28 cellular contexts compared by ENCODE assay signal in genomic region chr1:1338278-1338677, GRCh38. TPM values are rescaled to one million over a fixed set of nuclear protein-coding genes. Genes with fewer than 3 reads are reported as not detected.
"Had no signal": no experiment of that assay in that cellular context is flagged by ENCODE, and none has a peak within 500 bp of the region (broad histone marks: within the 10 kb centered on the region; RNA-seq: fewer than 3 reads in every experiment).

No MANE protein-coding gene starts in this region.

- DNase-seq: activated CD4-positive, CD25-positive, alpha-beta regulatory T cell; activated CD8-positive, alpha-beta memory T cell treated with anti-CD3 and anti-CD28 coated beads, Interleukin-2, amount 10 ng/mL, durations not matched to agents 7 days and 5 days; activated CD8-positive, alpha-beta T cell treated with anti-CD3 and anti-CD28 coated beads, Interleukin-2, amount 10 ng/mL, durations not matched to agents 7 days and 5 days; adrenal gland; aorta; dermis blood vessel endothelial cell; effector CD4-positive, alpha-beta T cell; foreskin keratinocyte; heart left ventricle; hypothalamus; immature natural killer cell; kidney; mammary epithelial cell; naive B cell; pancreas; retina; sigmoid colon had no signal

- H3K36me3 Mint-ChIP-seq: naive B cell; stimulated activated effector memory CD8-positive, alpha-beta T cell treated with anti-CD3 and anti-CD28 coated beads, Interleukin-12 subunit alpha, Interleukin-12 subunit beta, amount 100 ng/mL, for 72 hours had no signal

- H3K27me3 ChIP-seq: adrenal gland, body of pancreas, esophagus muscularis mucosa, foreskin keratinocyte, heart left ventricle, pancreas, sigmoid colon had no signal

- H3K9me3 Mint-ChIP-seq: immature natural killer cell; mesothelial cell of epicardium; naive B cell; nephron progenitor cell; stimulated activated effector memory CD8-positive, alpha-beta T cell treated with anti-CD3 and anti-CD28 coated beads, Interleukin-12 subunit alpha, Interleukin-12 subunit beta, amount 100 ng/mL, for 72 hours; stimulated activated naive CD8-positive, alpha-beta T cell treated with anti-CD3 and anti-CD28 coated beads, Interleukin-15, Interleukin-2, amounts not matched to agents 100 ng/mL and 50 ng/mL, for 24 hours; T-helper 2 cell treated with Interferon-gamma antibody and Interleukin-4, amounts not matched to agents 5 μg/mL and 100 μg/mL, for 36 hours had no signal

- H3K4me3 Mint-ChIP-seq: activated CD4-positive, alpha-beta T cell treated with anti-CD3 and anti-CD28 coated beads for 36 hours; activated CD8-positive, alpha-beta memory T cell treated with anti-CD3 and anti-CD28 coated beads, Interleukin-2, amount 10 ng/mL, durations not matched to agents 7 days and 5 days; activated CD8-positive, alpha-beta T cell treated with anti-CD3 and anti-CD28 coated beads, Interleukin-2, amount 10 ng/mL, durations not matched to agents 7 days and 5 days; activated naive CD8-positive, alpha-beta T cell treated with anti-CD3 and anti-CD28 coated beads for 36 hours; immature natural killer cell; mesothelial cell of epicardium; naive B cell; nephron progenitor cell; stimulated activated effector memory CD8-positive, alpha-beta T cell treated with anti-CD3 and anti-CD28 coated beads, Interleukin-12 subunit alpha, Interleukin-12 subunit beta, amount 100 ng/mL, for 72 hours; stimulated activated naive CD8-positive, alpha-beta T cell treated with anti-CD3 and anti-CD28 coated beads, Interleukin-15, Interleukin-2, amounts not matched to agents 100 ng/mL and 50 ng/mL, for 24 hours; T-helper 2 cell treated with Interferon-gamma antibody and Interleukin-4, amounts not matched to agents 5 μg/mL and 100 μg/mL, for 36 hours had no signal

- H3K27me3 Mint-ChIP-seq: activated CD4-positive, alpha-beta T cell treated with anti-CD3 and anti-CD28 coated beads for 36 hours; activated CD8-positive, alpha-beta memory T cell treated with anti-CD3 and anti-CD28 coated beads, Interleukin-2, amount 10 ng/mL, durations not matched to agents 7 days and 5 days; activated naive CD8-positive, alpha-beta T cell treated with anti-CD3 and anti-CD28 coated beads for 36 hours; naive B cell; stimulated activated naive CD8-positive, alpha-beta T cell treated with anti-CD3 and anti-CD28 coated beads, Interleukin-15, Interleukin-2, amounts not matched to agents 100 ng/mL and 50 ng/mL, for 24 hours had no signal

- H3K4me1 ChIP-seq: adrenal gland, foreskin keratinocyte, pancreas, prostate gland, sigmoid colon had no signal

- H3K4me1 Mint-ChIP-seq: activated CD4-positive, alpha-beta T cell treated with anti-CD3 and anti-CD28 coated beads for 36 hours; activated CD8-positive, alpha-beta memory T cell treated with anti-CD3 and anti-CD28 coated beads, Interleukin-2, amount 10 ng/mL, durations not matched to agents 7 days and 5 days; activated naive CD8-positive, alpha-beta T cell treated with anti-CD3 and anti-CD28 coated beads for 36 hours; mesothelial cell of epicardium had no signal

- H3K9me3 ChIP-seq: adrenal gland, body of pancreas, esophagus muscularis mucosa, heart left ventricle, pancreas, prostate gland, sigmoid colon, thoracic aorta had no signal

- H3K27ac Mint-ChIP-seq: activated CD4-positive, alpha-beta T cell treated with anti-CD3 and anti-CD28 coated beads for 36 hours; activated CD8-positive, alpha-beta memory T cell treated with anti-CD3 and anti-CD28 coated beads, Interleukin-2, amount 10 ng/mL, durations not matched to agents 7 days and 5 days; activated CD8-positive, alpha-beta T cell treated with anti-CD3 and anti-CD28 coated beads, Interleukin-2, amount 10 ng/mL, durations not matched to agents 7 days and 5 days; activated naive CD8-positive, alpha-beta T cell treated with anti-CD3 and anti-CD28 coated beads for 36 hours; immature natural killer cell; mesothelial cell of epicardium; nephron progenitor cell; stimulated activated effector memory CD8-positive, alpha-beta T cell treated with anti-CD3 and anti-CD28 coated beads, Interleukin-12 subunit alpha, Interleukin-12 subunit beta, amount 100 ng/mL, for 72 hours; stimulated activated naive CD8-positive, alpha-beta T cell treated with anti-CD3 and anti-CD28 coated beads, Interleukin-15, Interleukin-2, amounts not matched to agents 100 ng/mL and 50 ng/mL, for 24 hours; T-helper 2 cell treated with Interferon-gamma antibody and Interleukin-4, amounts not matched to agents 5 μg/mL and 100 μg/mL, for 36 hours had no signal

- H3K4me3 ChIP-seq: adrenal gland, body of pancreas, esophagus muscularis mucosa, heart left ventricle, pancreas, prostate gland, sigmoid colon, thoracic aorta had no signal

- H3K27ac ChIP-seq: adrenal gland, body of pancreas, esophagus muscularis mucosa, foreskin keratinocyte, heart left ventricle, pancreas, prostate gland, sigmoid colon, thoracic aorta had no signal

RNA-seq across cellular contexts. Expression of gene TAS1R3, which starts 7.2 kb away (rescaled TPM):
- total RNA-seq: sigmoid colon had no signal

RNA-seq across cellular contexts. Expression of gene MXRA8, which starts 20.1 kb away (rescaled TPM):
- total RNA-seq: activated CD8-positive, alpha-beta T cell treated with anti-CD3 and anti-CD28 coated beads, Interleukin-2, amount 10 ng/mL, durations not matched to agents 7 days and 5 days had no signal
- polyA plus RNA-seq: immature natural killer cell had no signal
